ENCODE assay signal across 10 cellular contexts in the genomic region with DNA sequence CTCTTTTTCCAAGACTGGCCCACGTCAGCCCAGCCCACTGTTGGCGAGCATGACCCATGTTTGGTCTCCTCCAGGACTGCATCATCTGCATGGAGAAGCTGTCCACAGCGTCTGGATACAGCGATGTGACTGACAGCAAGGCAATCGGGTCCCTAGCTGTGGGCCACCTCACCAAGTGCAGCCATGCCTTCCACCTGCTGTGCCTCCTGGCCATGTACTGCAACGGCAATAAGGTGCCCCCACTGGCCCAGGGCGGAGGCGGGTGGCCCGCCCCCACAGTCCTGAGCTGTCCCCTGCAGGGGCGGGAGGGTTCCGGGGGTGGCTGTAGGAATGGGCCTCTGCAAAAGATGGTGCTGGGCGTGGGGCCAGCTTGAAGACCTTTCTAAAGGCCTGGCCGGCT. TPM values are rescaled to one million over a fixed set of nuclear protein-coding genes. Genes with fewer than 3 reads are reported as not detected.
"Had no signal": no experiment of that assay in that cellular context is flagged by ENCODE, and none has a peak within 500 bp of the region (broad histone marks: within the 10 kb centered on the region; RNA-seq: fewer than 3 reads in every experiment).

No MANE protein-coding gene starts in this region.

RNA-seq across cellular contexts. Expression of a gene that starts 8.1 kb away (rescaled TPM):
- total RNA-seq: skeletal muscle tissue had no signal
- polyA plus RNA-seq: immature natural killer cell had no signal

RNA-seq across cellular contexts. Expression of a gene that starts 40.9 kb away (rescaled TPM):
- total RNA-seq: colonic mucosa, esophagus squamous epithelium, left ventricle myocardium superior, lung microvascular endothelial cell, omental fat pad, right atrium auricular region, skeletal muscle tissue, stomach, urinary bladder had no signal
